22 cellular contexts compared by ENCODE assay signal in the genomic region with DNA sequence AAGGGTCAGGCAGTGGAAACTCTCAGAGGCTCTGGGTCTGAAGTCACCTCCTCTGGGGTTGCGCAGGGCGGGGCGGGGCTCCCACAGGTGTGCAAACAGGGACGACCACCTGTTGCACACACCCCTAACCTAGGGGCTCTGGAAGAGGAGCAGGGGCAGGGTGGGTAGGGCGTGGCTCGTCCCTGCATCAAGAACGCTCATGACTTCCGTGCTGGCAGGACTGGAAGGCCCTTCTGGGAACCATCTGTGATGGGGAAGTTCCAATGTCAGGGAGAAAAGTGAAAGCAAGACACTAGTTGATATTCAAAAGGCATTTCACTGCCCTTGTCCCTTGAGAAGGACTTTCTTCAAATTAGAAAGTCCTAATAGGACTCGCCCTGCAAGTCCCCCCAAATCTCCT. TPM values are rescaled to one million over a fixed set of nuclear protein-coding genes. Genes with fewer than 3 reads are reported as not detected.
DNase-seq lines count a peak whose midpoint lies in the region; ATAC-seq, FAIRE-seq and TF ChIP-seq lines count a peak whose summit lies in the region.
"Had no signal": no experiment of that assay in that cellular context is flagged by ENCODE, and none has a peak within 500 bp of the region (broad histone marks: within the 10 kb centered on the region; RNA-seq: fewer than 3 reads in every experiment).

No MANE protein-coding gene starts in this region.

- H3K4me1 ChIP-seq in mucosa of descending colon (ENCODE audit: low read depth), result peaks cover 12% of the 10 kb centered on the region

- no peak overlapping the region for H3K4me3 Mint-ChIP-seq in activated T-cell treated with anti-CD3 and anti-CD28 coated beads, Interleukin-2, amount 50 U/mL, for 24 hours
- H3K4me3 Mint-ChIP-seq: activated CD4-positive, alpha-beta T cell treated with anti-CD3 and anti-CD28 coated beads, Interleukin-2, amount 10 ng/mL, durations not matched to agents 7 days and 5 days had no signal

- H3K27ac ChIP-seq in C4-2B (peak overlapping the region; percentile 95; the same call in 1 of the 2 replicates), HL-60 (replicated peaks) (peak overlapping the region; percentile 29; the same call in 1 of the 2 replicates), angular gyrus (ENCODE audit: low read depth, low read length) (peak overlapping the region; percentile 47)
- H3K27ac ChIP-seq: neutrophil, vagina had no signal

- no peaks in the 10 kb centered on the region for H3K9me3 Mint-ChIP-seq in activated T-cell treated with anti-CD3 and anti-CD28 coated beads, Interleukin-2, amount 50 U/mL, for 24 hours
- H3K9me3 Mint-ChIP-seq: activated CD4-positive, alpha-beta T cell treated with anti-CD3 and anti-CD28 coated beads, Interleukin-2, amount 10 ng/mL, durations not matched to agents 7 days and 5 days had no signal

- peaks cover 10% of the 10 kb centered on the region for H3K4me1 Mint-ChIP-seq in activated T-cell treated with anti-CD3 and anti-CD28 coated beads, Interleukin-2, amount 50 U/mL, for 24 hours (ENCODE audit: low read depth)

- no peaks in the 10 kb centered on the region for H3K27me3 Mint-ChIP-seq in activated T-cell treated with anti-CD3 and anti-CD28 coated beads, Interleukin-2, amount 50 U/mL, for 24 hours
- H3K27me3 Mint-ChIP-seq: activated CD4-positive, alpha-beta T cell treated with anti-CD3 and anti-CD28 coated beads, Interleukin-2, amount 10 ng/mL, durations not matched to agents 7 days and 5 days had no signal

- intact Hi-C loops in mucosa of descending colon (cut with DNase I, micrococcal nuclease), result no loop called here

- no peak for TF ChIP-seq POLR2A in GM12892 (IDR thresholded peaks at IDR 0.05; ENCODE audit: low read depth, low read length)

- H3K36me3 ChIP-seq in mucosa of descending colon (ENCODE audit: low read depth), result no peaks in the 10 kb centered on the region

- H3K36me3 Mint-ChIP-seq in activated T-cell treated with anti-CD3 and anti-CD28 coated beads, Interleukin-2, amount 50 U/mL, for 24 hours (ENCODE audit: low read depth), result no peaks in the 10 kb centered on the region

- H3K4me3 ChIP-seq in HL-60 (replicated peaks; ENCODE audit: insufficient read depth, low read length), result no peak overlapping the region
- no peak overlapping the region for H3K4me3 ChIP-seq in mucosa of descending colon
- H3K4me3 ChIP-seq: vagina had no signal

- no peaks in the 10 kb centered on the region for H3K9me3 ChIP-seq in mucosa of descending colon
- H3K9me3 ChIP-seq: neutrophil, SK-N-SH, vagina had no signal

- peak; percentile 29 for ATAC-seq in mucosa of descending colon
- no peak for ATAC-seq in GM19467 (IDR thresholded peaks at IDR 0.05; ENCODE audit: unreplicated experiment)
- no peak for ATAC-seq in HG03159 (IDR thresholded peaks at IDR 0.05; ENCODE audit: unreplicated experiment)

- no peak for FAIRE-seq in GM12892 (lab: Jason Lieb, UNC)
- FAIRE-seq: bronchial epithelial cell, keratinocyte had no signal

- TF ChIP-seq CTCF in C4-2B (conservative IDR thresholded peaks at IDR 0.05) (no peak), HL-60 (IDR thresholded peaks at IDR 0.05; ENCODE audit: insufficient read depth, low read length) (no peak), mucosa of descending colon (IDR thresholded peaks at IDR 0.05) (no peak)

- no peak overlapping the region for H3K27ac Mint-ChIP-seq in activated T-cell treated with anti-CD3 and anti-CD28 coated beads, Interleukin-2, amount 50 U/mL, for 24 hours
- H3K27ac Mint-ChIP-seq: activated CD4-positive, alpha-beta T cell treated with anti-CD3 and anti-CD28 coated beads, Interleukin-2, amount 10 ng/mL, durations not matched to agents 7 days and 5 days had no signal

- H3K27me3 ChIP-seq in HL-60 (ENCODE audit: insufficient read depth, poor library complexity, severe bottlenecking), result no peaks in the 10 kb centered on the region
- H3K27me3 ChIP-seq: vagina had no signal

- DNase-seq in HL-60 (ENCODE audit: low read depth in 1 of 2, low spot score in 1 of 2) (peak in 1 of 2 experiments; percentile 35), mucosa of descending colon (peak; percentile 32 to 73 (median 48)), GM12892 (ENCODE audit: insufficient read length) (no peak)
- DNase-seq in activated T-cell treated with anti-CD3 and anti-CD28 coated beads, Interleukin-2, amount 50 U/mL, for 24 hours, result no peak
- DNase-seq: ACHN; activated CD4-positive, alpha-beta T cell treated with anti-CD3 and anti-CD28 coated beads, Interleukin-2, amount 10 ng/mL, durations not matched to agents 7 days and 5 days; activated naive CD4-positive, alpha-beta T cell treated with anti-CD3 and anti-CD28 coated beads, Interleukin-2, amount 50 U/mL, for 16 hours; COR-L47; DMS79 treated with DMSO at 0.1 percent for 48 hours; mammary epithelial cell; NCI-H2107; NCI-H510A; RPMI8226; SK-N-SH had no signal

RNA-seq across cellular contexts. Expression of gene CLSTN1, which starts 22.1 kb away (rescaled TPM):
- 100 to 1,000 TPM; 166 to 275 (median 224) TPM for total RNA-seq in mucosa of descending colon
- 17.4 TPM for polyA plus RNA-seq in GM12892 (2012; ENCODE audit: missing spikeins)

Comparison
In these comparisons a context has a peak if more than half of its experiments do, and no peak if none do; other contexts are left out.
1. H3K27ac ChIP-seq: peak in every context shown above with its lines; median percentile 95 in C4-2B; 47 in angular gyrus; 29 in HL-60.
2. DNase-seq: peak in mucosa of descending colon (3 of 3); none in activated T-cell treated with anti-CD3 and anti-CD28 coated beads, Interleukin-2, amount 50 U/mL, for 24 hours (single experiment) and GM12892 (single experiment).